ENCODE assay signal across 22 cellular contexts in genomic region chr2:98882368-98882767, GRCh38. TPM values are rescaled to one million over a fixed set of nuclear protein-coding genes. Genes with fewer than 3 reads are reported as not detected.
A peak's percentile ranks its signal among the peaks of the same experiment; 100 is the strongest.
DNase-seq lines count a peak whose midpoint lies in the region; ATAC-seq, FAIRE-seq and TF ChIP-seq lines count a peak whose summit lies in the region.
"Had no signal": no experiment of that assay in that cellular context is flagged by ENCODE, and none has a peak within 500 bp of the region (broad histone marks: within the 10 kb centered on the region; RNA-seq: fewer than 3 reads in every experiment).

No MANE protein-coding gene starts in this region.

- H3K27ac ChIP-seq in angular gyrus (ENCODE audit: low read depth, low read length) = peak overlapping the region; percentile 82
- peak overlapping the region; percentile 78 to 94 for H3K27ac ChIP-seq in esophagus (ENCODE audit: low read depth in 2 of 2, low read length in 1 of 2)
- peak overlapping the region; percentile 34 for H3K27ac ChIP-seq in suprapubic skin
- H3K27ac ChIP-seq in hepatocyte = no peak overlapping the region
- H3K27ac ChIP-seq: GM23248 had no signal

- peaks cover 0 to 5% of the 10 kb centered on the region in 2 donors for H3K9me3 ChIP-seq in esophagus (ENCODE audit: control insufficient read depth in 2 of 2, insufficient read depth in 1 of 2, low read depth in 1 of 2, low read length in 1 of 2)
- peaks cover 5% of the 10 kb centered on the region for H3K9me3 ChIP-seq in suprapubic skin
- H3K9me3 ChIP-seq in hepatocyte (ENCODE audit: low read depth) = no peaks in the 10 kb centered on the region

- no peak overlapping the region for H3K4me3 Mint-ChIP-seq in activated T-helper 17 cell treated with anti-CD3 and anti-CD28 coated beads, Interleukin-2, amount 50 U/mL, for 72 hours
- H3K4me3 Mint-ChIP-seq: CD4-positive, alpha-beta memory T cell had no signal

- DNase-seq in HTR-8/SVneo (ENCODE audit: insufficient read length, low spot score) (no peak), suprapubic skin (ENCODE audit: low spot score in 2 of 2) (no peak), NCI-H774 (lab: John Stamatoyannopoulos, UW) (no peak), hepatocyte (ENCODE audit: low spot score) (no peak), OCI-M2 (lab: John Stamatoyannopoulos, UW; ENCODE audit: unreplicated experiment) (no peak)
- DNase-seq: C1 segment of cervical spinal cord; Calu3; CD4-positive, alpha-beta memory T cell; COR-L47; DMS53; GF-D8; GM23248; H7; HCEC 1CT had no signal

- H3K9me3 Mint-ChIP-seq in activated T-helper 17 cell treated with anti-CD3 and anti-CD28 coated beads, Interleukin-2, amount 50 U/mL, for 72 hours = peaks cover 17% of the 10 kb centered on the region

- peaks cover 4% of the 10 kb centered on the region for H3K27me3 Mint-ChIP-seq in activated T-helper 17 cell treated with anti-CD3 and anti-CD28 coated beads, Interleukin-2, amount 50 U/mL, for 72 hours

- H3K4me1 ChIP-seq in esophagus (ENCODE audit: control insufficient read depth in 2 of 2, insufficient read depth in 2 of 2, low read length in 1 of 2) = peaks cover 8 to 27% of the 10 kb centered on the region in 2 donors
- H3K4me1 ChIP-seq in suprapubic skin = peaks cover 25% of the 10 kb centered on the region
- H3K4me1 ChIP-seq in hepatocyte (ENCODE audit: insufficient read depth) = no peaks in the 10 kb centered on the region

- WGBS in esophagus, 2 donors = 80 to 84% methylated on average over 3 of the region's 3 CpGs
- 90% methylated on average over 3 of the region's 3 CpGs for WGBS in suprapubic skin
- 95% methylated on average over 3 of the region's 3 CpGs for WGBS in hepatocyte (ENCODE audit: low lambda C conversion rate, missing lambda C conversion rate)

- H3K4me2 ChIP-seq in hepatocyte = no peak overlapping the region

- H3K27me3 ChIP-seq in esophagus (ENCODE audit: control insufficient read depth in 1 of 2, insufficient read depth in 2 of 2, low read length in 2 of 2) = no peaks in the 10 kb centered on the region
- H3K27me3 ChIP-seq in suprapubic skin = no peaks in the 10 kb centered on the region
- no peaks in the 10 kb centered on the region for H3K27me3 ChIP-seq in hepatocyte

- H3K36me3 Mint-ChIP-seq in activated T-helper 17 cell treated with anti-CD3 and anti-CD28 coated beads, Interleukin-2, amount 50 U/mL, for 72 hours (ENCODE audit: low read depth) = no peaks in the 10 kb centered on the region

- TF ChIP-seq POLR2A in suprapubic skin (IDR thresholded peaks at IDR 0.05) = no peak

- TF ChIP-seq CTCF in suprapubic skin (IDR thresholded peaks at IDR 0.05) (no peak), hepatocyte (IDR thresholded peaks at IDR 0.05; ENCODE audit: poor library complexity) (no peak)

- H3K36me3 ChIP-seq in esophagus (ENCODE audit: control insufficient read depth in 2 of 2, insufficient read depth in 2 of 2, low read length in 1 of 2) (no peaks in the 10 kb centered on the region), suprapubic skin (no peaks in the 10 kb centered on the region), hepatocyte (replicated peaks; ENCODE audit: insufficient read depth, low read depth) (no peaks in the 10 kb centered on the region)

- H4K20me1 ChIP-seq in hepatocyte (ENCODE audit: insufficient read depth, poor library complexity, severe bottlenecking) = no peaks in the 10 kb centered on the region

- no peaks in the 10 kb centered on the region for H3K79me2 ChIP-seq in hepatocyte

- FAIRE-seq in HTR-8/SVneo (lab: Jason Lieb, UNC) = peak; percentile 9
- FAIRE-seq: GM12891, GM18507, H1 had no signal

- TF ChIP-seq EP300 in suprapubic skin (IDR thresholded peaks at IDR 0.05) = no peak

- H3K4me1 Mint-ChIP-seq in activated T-helper 17 cell treated with anti-CD3 and anti-CD28 coated beads, Interleukin-2, amount 50 U/mL, for 72 hours = no peaks in the 10 kb centered on the region
- H3K4me1 Mint-ChIP-seq: CD4-positive, alpha-beta memory T cell had no signal

- ATAC-seq in activated T-helper 17 cell treated with anti-CD3 and anti-CD28 coated beads, Interleukin-2, amount 50 U/mL, for 72 hours (replicated peaks) = no peak

- no peak overlapping the region for H2AFZ ChIP-seq in hepatocyte
- H2AFZ ChIP-seq: GM23248 had no signal

- H3K4me3 ChIP-seq in esophagus (ENCODE audit: low read depth in 1 of 2, low read length in 2 of 2) (no peak overlapping the region), suprapubic skin (no peak overlapping the region), hepatocyte (no peak overlapping the region)
- H3K4me3 ChIP-seq: GM23248 had no signal

- H3K9me2 ChIP-seq in hepatocyte (replicated peaks; ENCODE audit: insufficient read depth) = no peaks in the 10 kb centered on the region

- no peak overlapping the region for H3K27ac Mint-ChIP-seq in activated T-helper 17 cell treated with anti-CD3 and anti-CD28 coated beads, Interleukin-2, amount 50 U/mL, for 72 hours
- H3K27ac Mint-ChIP-seq: CD4-positive, alpha-beta memory T cell had no signal

RNA-seq across cellular contexts. Expression of gene CRACDL, which starts 53.7 kb away (rescaled TPM):
- 10 to 100 TPM in 1 of 2 donors, 1 to 10 TPM in 1; 9.1 to 15.8 TPM for polyA plus RNA-seq in esophagus
- total RNA-seq in suprapubic skin = 10 to 100 TPM in 3 of 4 donors, 1 to 10 TPM in 1; 5.2 to 13.0 (median 11.3) TPM
- 0.40 and 0.47 TPM in 2 replicates for total RNA-seq in hepatocyte
- 1.4 TPM in 1 of 2 replicates, not detected in the other for polyA plus RNA-seq in hepatocyte
- total RNA-seq in activated T-helper 17 cell treated with anti-CD3 and anti-CD28 coated beads, Interleukin-2, amount 50 U/mL, for 72 hours = under 1 TPM; 0.13 to 0.16 TPM
- total RNA-seq: A673, GM23248 had no signal
- polyA plus RNA-seq: BJ, GM23248 had no signal
